In genomic region chr5:162139190-162139589, GRCh38 we compare ENCODE assay signal across 21 cellular contexts.
DNase-seq lines count a peak whose midpoint lies in the region; ATAC-seq and TF ChIP-seq lines count a peak whose summit lies in the region.
"Had no signal": no experiment of that assay in that cellular context is flagged by ENCODE, and none has a peak within 500 bp of the region (broad histone marks: within the 10 kb centered on the region; RNA-seq: fewer than 3 reads in every experiment).

No MANE protein-coding gene starts in this region.

- DNase-seq in NCI-H1105 treated with DMSO at 0.1 percent for 48 hours (lab: John Stamatoyannopoulos, UW) (peak; percentile 63), NCI-H1105 (lab: John Stamatoyannopoulos, UW) (no peak), NCI-H524 (lab: John Stamatoyannopoulos, UW) (peak; percentile 42 to 78)
- DNase-seq: AML-193; CD4-positive, alpha-beta memory T cell; CD4-positive, CD25-positive, alpha-beta regulatory T cell; CD8-positive, alpha-beta memory T cell; COR-L47; DMS 273 treated with DMSO at 0.1 percent for 48 hours; DMS153; DMS53; DMS79; DND-41; EL; GDM1 had no signal

- H2AFZ ChIP-seq in neural cell (ENCODE audit: low read depth, low read length): no peak overlapping the region

- no peaks in the 10 kb centered on the region for H3K79me2 ChIP-seq in neural cell (replicated peaks; ENCODE audit: insufficient read depth, low read length)

- no peak overlapping the region for H3K4me2 ChIP-seq in neural cell (ENCODE audit: low read length)
- H3K4me2 ChIP-seq: A549; BLaER1 treated with 17β-estradiol and CSF1 and Interleukin-3, amounts not matched to agents 10 nM and 100 nM had no signal

- ATAC-seq in GM18517 (IDR thresholded peaks at IDR 0.05; ENCODE audit: unreplicated experiment): no peak
- ATAC-seq: A549, GM12878 had no signal

- H3K36me3 ChIP-seq in neural cell (ENCODE audit: insufficient read depth, low read length): no peaks in the 10 kb centered on the region
- H3K36me3 ChIP-seq: BLaER1 treated with 17β-estradiol and CSF1 and Interleukin-3, amounts not matched to agents 10 nM and 100 nM had no signal

- no peak overlapping the region for H3K9ac ChIP-seq in neural cell (ENCODE audit: low read length)
- H3K9ac ChIP-seq: BLaER1 treated with 17β-estradiol and CSF1 and Interleukin-3, amounts not matched to agents 10 nM and 100 nM had no signal

- H4K20me1 ChIP-seq in neural cell (ENCODE audit: insufficient read depth): no peaks in the 10 kb centered on the region
- H4K20me1 ChIP-seq: BLaER1 treated with 17β-estradiol and CSF1 and Interleukin-3, amounts not matched to agents 10 nM and 100 nM had no signal

- no peaks in the 10 kb centered on the region for H3K9me2 ChIP-seq in neural cell (ENCODE audit: insufficient read depth, low read length)

- no peak for TF ChIP-seq CTCF in neural cell (IDR thresholded peaks at IDR 0.05; ENCODE audit: poor library complexity, severe bottlenecking)

- H3K4me3 ChIP-seq in neural cell (ENCODE audit: low read length): peak overlapping the region; percentile 5
- H3K4me3 ChIP-seq: A549; BLaER1 treated with 17β-estradiol and CSF1 and Interleukin-3, amounts not matched to agents 10 nM and 100 nM; GM12878 had no signal

- peak; percentile 91 for TF ChIP-seq EP300 in neural cell (conservative IDR thresholded peaks at IDR 0.05; ENCODE audit: poor library complexity, severe bottlenecking)

- no peaks in the 10 kb centered on the region for H3K9me3 ChIP-seq in neural cell (ENCODE audit: low read length)
- H3K9me3 ChIP-seq: A549; BLaER1 treated with 17β-estradiol and CSF1 and Interleukin-3, amounts not matched to agents 10 nM and 100 nM had no signal

- no peaks in the 10 kb centered on the region for H3K27me3 ChIP-seq in neural cell (ENCODE audit: insufficient read depth, low read depth, low read length)
- H3K27me3 ChIP-seq: BLaER1 treated with 17β-estradiol and CSF1 and Interleukin-3, amounts not matched to agents 10 nM and 100 nM had no signal

- H3K27ac ChIP-seq in neural cell (ENCODE audit: low read length): peak overlapping the region; percentile 77
- H3K27ac ChIP-seq: 22Rv1; A549; BLaER1 treated with 17β-estradiol and CSF1 and Interleukin-3, amounts not matched to agents 10 nM and 100 nM had no signal

- TF ChIP-seq RAD21 in neural cell (conservative IDR thresholded peaks at IDR 0.05): no peak

- H3F3A ChIP-seq in neural cell (ENCODE audit: insufficient read depth, low read length, poor library complexity, severe bottlenecking): no peaks in the 10 kb centered on the region

TF ChIP-seq in neural cell, 6 proteins besides CTCF, POLR2A, EP300 and RAD21:
- TF ChIP-seq EZH2 (IDR thresholded peaks at IDR 0.05; ENCODE audit: borderline replicate concordance, insufficient read depth, low read length, poor library complexity, severe bottlenecking): no peak
- TF ChIP-seq, protein P1, sequence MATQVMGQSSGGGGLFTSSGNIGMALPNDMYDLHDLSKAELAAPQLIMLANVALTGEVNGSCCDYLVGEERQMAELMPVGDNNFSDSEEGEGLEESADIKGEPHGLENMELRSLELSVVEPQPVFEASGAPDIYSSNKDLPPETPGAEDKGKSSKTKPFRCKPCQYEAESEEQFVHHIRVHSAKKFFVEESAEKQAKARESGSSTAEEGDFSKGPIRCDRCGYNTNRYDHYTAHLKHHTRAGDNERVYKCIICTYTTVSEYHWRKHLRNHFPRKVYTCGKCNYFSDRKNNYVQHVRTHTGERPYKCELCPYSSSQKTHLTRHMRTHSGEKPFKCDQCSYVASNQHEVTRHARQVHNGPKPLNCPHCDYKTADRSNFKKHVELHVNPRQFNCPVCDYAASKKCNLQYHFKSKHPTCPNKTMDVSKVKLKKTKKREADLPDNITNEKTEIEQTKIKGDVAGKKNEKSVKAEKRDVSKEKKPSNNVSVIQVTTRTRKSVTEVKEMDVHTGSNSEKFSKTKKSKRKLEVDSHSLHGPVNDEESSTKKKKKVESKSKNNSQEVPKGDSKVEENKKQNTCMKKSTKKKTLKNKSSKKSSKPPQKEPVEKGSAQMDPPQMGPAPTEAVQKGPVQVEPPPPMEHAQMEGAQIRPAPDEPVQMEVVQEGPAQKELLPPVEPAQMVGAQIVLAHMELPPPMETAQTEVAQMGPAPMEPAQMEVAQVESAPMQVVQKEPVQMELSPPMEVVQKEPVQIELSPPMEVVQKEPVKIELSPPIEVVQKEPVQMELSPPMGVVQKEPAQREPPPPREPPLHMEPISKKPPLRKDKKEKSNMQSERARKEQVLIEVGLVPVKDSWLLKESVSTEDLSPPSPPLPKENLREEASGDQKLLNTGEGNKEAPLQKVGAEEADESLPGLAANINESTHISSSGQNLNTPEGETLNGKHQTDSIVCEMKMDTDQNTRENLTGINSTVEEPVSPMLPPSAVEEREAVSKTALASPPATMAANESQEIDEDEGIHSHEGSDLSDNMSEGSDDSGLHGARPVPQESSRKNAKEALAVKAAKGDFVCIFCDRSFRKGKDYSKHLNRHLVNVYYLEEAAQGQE (IDR thresholded peaks at IDR 0.05; ENCODE audit: borderline replicate concordance): no peak
- peak; percentile 25 for TF ChIP-seq POLR2AphosphoS5 (IDR thresholded peaks at IDR 0.05)
- no peak for TF ChIP-seq MXI1 (conservative IDR thresholded peaks at IDR 0.05; ENCODE audit: poor library complexity, severe bottlenecking)
- TF ChIP-seq SMC3 (conservative IDR thresholded peaks at IDR 0.05; ENCODE audit: poor library complexity): no peak
- TF ChIP-seq TAF1 (IDR thresholded peaks at IDR 0.05; ENCODE audit: low read depth): no peak
